ENCODE assay signal across 9 cellular contexts in genomic region chr5:176573564-176574296, GRCh38. TPM values are rescaled to one million over a fixed set of nuclear protein-coding genes. Genes with fewer than 3 reads are reported as not detected.
DNase-seq lines count a peak whose midpoint lies in the region; ATAC-seq, FAIRE-seq and TF ChIP-seq lines count a peak whose summit lies in the region.
"Had no signal": no experiment of that assay in that cellular context is flagged by ENCODE, and none has a peak within 500 bp of the region (broad histone marks: within the 10 kb centered on the region; RNA-seq: fewer than 3 reads in every experiment).

No MANE protein-coding gene starts in this region.

- BruUV-seq in endothelial cell of umbilical vein (replicated peaks; lab: Mats Ljungman, UMichigan) = no TSS peak

- H3K4me2 ChIP-seq in endothelial cell of umbilical vein (ENCODE audit: insufficient read depth, low read length) = no peak overlapping the region

- no peaks in the 10 kb centered on the region for H3K36me3 ChIP-seq in endothelial cell of umbilical vein (ENCODE audit: control insufficient read depth in 2 of 2, extremely low read depth in 1 of 2, insufficient read depth in 2 of 2, low read length in 2 of 2)

- H4K20me1 ChIP-seq in endothelial cell of umbilical vein (replicated peaks; ENCODE audit: control insufficient read depth, extremely low read depth, insufficient read depth, low read length) = no peaks in the 10 kb centered on the region

- DNase-seq in COLO668 (lab: John Stamatoyannopoulos, UW; ENCODE audit: unreplicated experiment) (peak; percentile 65), NCI-H345 (lab: John Stamatoyannopoulos, UW) (peak; percentile 66), endothelial cell of umbilical vein (ENCODE audit: low read depth, low spot score) (peak; percentile 45), naive B cell (peak; percentile 70)
- peak; percentile 79 for DNase-seq in activated CD8-positive, alpha-beta memory T cell treated with anti-CD3 and anti-CD28 coated beads, Interleukin-2, amount 10 ng/mL, durations not matched to agents 7 days and 5 days
- peak; percentile 58 to 59 for DNase-seq in stimulated activated CD8-positive, alpha-beta memory T cell treated with anti-CD3 and anti-CD28 coated beads, Interleukin-7, amount 100 ng/mL, for 4 hours (ENCODE audit: low read depth in 2 of 2)

- intact Hi-C loops in endothelial cell of umbilical vein (cut with micrococcal nuclease) = loop anchor here (1.0 kb wide), 4 partner anchors 46 to 157 kb away; partner anchors contain the start of genes CLTB and TSPAN17

- POLR2A ChIA-PET in endothelial cell of umbilical vein (lab: Charles Lee) = no interaction called here

- no peak overlapping the region for H3K9ac ChIP-seq in endothelial cell of umbilical vein (replicated peaks; ENCODE audit: extremely low read depth, insufficient read depth, low read length)

- no peaks in the 10 kb centered on the region for H3K9me1 ChIP-seq in endothelial cell of umbilical vein (replicated peaks; ENCODE audit: control insufficient read depth, extremely low read depth, insufficient read depth, low read length)

- H3K27ac Mint-ChIP-seq in activated CD8-positive, alpha-beta memory T cell treated with anti-CD3 and anti-CD28 coated beads, Interleukin-2, amount 10 ng/mL, durations not matched to agents 7 days and 5 days = no peak overlapping the region
- peak overlapping the region in 2 of 6 donors; percentile 44 to 47 for H3K27ac Mint-ChIP-seq in naive B cell

- peaks cover 7% of the 10 kb centered on the region for H3K4me1 Mint-ChIP-seq in activated CD8-positive, alpha-beta memory T cell treated with anti-CD3 and anti-CD28 coated beads, Interleukin-2, amount 10 ng/mL, durations not matched to agents 7 days and 5 days
- peaks cover 6 to 9% (median 8%) of the 10 kb centered on the region in 3 donors for H3K4me1 Mint-ChIP-seq in naive B cell

- no peak overlapping the region for H3K4me3 Mint-ChIP-seq in activated CD8-positive, alpha-beta memory T cell treated with anti-CD3 and anti-CD28 coated beads, Interleukin-2, amount 10 ng/mL, durations not matched to agents 7 days and 5 days
- H3K4me3 Mint-ChIP-seq in naive B cell = no peak overlapping the region
- H3K4me3 Mint-ChIP-seq: T-helper 1 cell treated with Interleukin-12 subunit alpha and Interleukin-12 subunit beta and Interleukin-4 antibody, amounts not matched to agents 30 μg/mL and 1 μg/mL, for 36 hours had no signal

- H3K36me3 Mint-ChIP-seq in activated CD8-positive, alpha-beta memory T cell treated with anti-CD3 and anti-CD28 coated beads, Interleukin-2, amount 10 ng/mL, durations not matched to agents 7 days and 5 days = no peaks in the 10 kb centered on the region
- H3K36me3 Mint-ChIP-seq in naive B cell = no peaks in the 10 kb centered on the region

- no peak for TF ChIP-seq POLR2A in endothelial cell of umbilical vein (IDR thresholded peaks at IDR 0.05; ENCODE audit: low read depth, low read length)

- peak; percentile 74 to 91 for TF ChIP-seq CTCF in endothelial cell of umbilical vein (IDR thresholded peaks at IDR 0.05; ENCODE audit: extremely low read depth in 1 of 2, insufficient read depth in 1 of 2, low read depth in 1 of 2, low read length in 2 of 2)

- H3K4me3 ChIP-seq in endothelial cell of umbilical vein (replicated peaks in 1 of 3; ENCODE audit: insufficient read depth in 1 of 3, low read depth in 1 of 3, low read length in 3 of 3) = no peak overlapping the region

- H3K27ac ChIP-seq in endothelial cell of umbilical vein (ENCODE audit: insufficient read depth, low read depth, low read length) = no peak overlapping the region

- no peaks in the 10 kb centered on the region for H3K27me3 ChIP-seq in endothelial cell of umbilical vein (ENCODE audit: control insufficient read depth in 2 of 2, insufficient read depth in 2 of 2, low read length in 2 of 2)

- no peaks in the 10 kb centered on the region for H3K79me2 ChIP-seq in endothelial cell of umbilical vein (ENCODE audit: control insufficient read depth, insufficient read depth, low read length)

- dilution Hi-C loops in endothelial cell of umbilical vein (cut with MboI; ENCODE audit: extremely low pct_ligation_motif_present, low sequenced_read_pairs) = no loop called here

- peak; percentile 64 for ATAC-seq in GM21526 (IDR thresholded peaks at IDR 0.05; ENCODE audit: low FRiP score, unreplicated experiment)
- ATAC-seq in activated CD8-positive, alpha-beta memory T cell treated with anti-CD3 and anti-CD28 coated beads, Interleukin-2, amount 10 ng/mL, durations not matched to agents 7 days and 5 days = peak; percentile 89
- ATAC-seq in naive B cell (ENCODE audit: low read depth in 2 of 2) = peak; percentile 83 to 92
- ATAC-seq in GM21825 (IDR thresholded peaks at IDR 0.05; ENCODE audit: unreplicated experiment) = no peak

- CTCF ChIA-PET in activated CD8-positive, alpha-beta memory T cell treated with anti-CD3 and anti-CD28 coated beads, Interleukin-2, amount 10 ng/mL, durations not matched to agents 7 days and 5 days (lab: Charles Lee) = interaction anchor here (0.6 to 2.3 kb wide), 22 partner anchors 8 to 157 kb away, joined by 3 to 11 read pairs (median 4); partner anchors contain the start of genes CLTB, EIF4E1B and SNCB
- CTCF ChIA-PET in endothelial cell of umbilical vein (lab: Charles Lee) = interaction anchor here (0.7 to 2.8 kb wide), 17 partner anchors 11 to 844 kb away, joined by 3 to 14 read pairs (median 5); partner anchors contain the start of genes CDHR2, EIF4E1B, RNF44 and SNCB

- peak; percentile 82 for FAIRE-seq in endothelial cell of umbilical vein (lab: Jason Lieb, UNC)

- no peaks in the 10 kb centered on the region for H3K4me1 ChIP-seq in endothelial cell of umbilical vein (ENCODE audit: control insufficient read depth, extremely low read depth, insufficient read depth, low read length)

- no peak overlapping the region for H2AFZ ChIP-seq in endothelial cell of umbilical vein (ENCODE audit: low read depth, low read length)

- no peaks in the 10 kb centered on the region for H3K9me3 ChIP-seq in endothelial cell of umbilical vein (replicated peaks; ENCODE audit: control insufficient read depth, insufficient read depth, low read length)

- H3K27me3 Mint-ChIP-seq in activated CD8-positive, alpha-beta memory T cell treated with anti-CD3 and anti-CD28 coated beads, Interleukin-2, amount 10 ng/mL, durations not matched to agents 7 days and 5 days = peaks cover 10% of the 10 kb centered on the region
- peaks cover 9 to 23% (median 17%) of the 10 kb centered on the region in 3 donors for H3K27me3 Mint-ChIP-seq in naive B cell

- no peaks in the 10 kb centered on the region for H3K9me3 Mint-ChIP-seq in activated CD8-positive, alpha-beta memory T cell treated with anti-CD3 and anti-CD28 coated beads, Interleukin-2, amount 10 ng/mL, durations not matched to agents 7 days and 5 days (ENCODE audit: low read depth)
- H3K9me3 Mint-ChIP-seq in naive B cell = no peaks in the 10 kb centered on the region
- H3K9me3 Mint-ChIP-seq: T-helper 1 cell treated with Interleukin-12 subunit alpha and Interleukin-12 subunit beta and Interleukin-4 antibody, amounts not matched to agents 30 μg/mL and 1 μg/mL, for 36 hours had no signal

RNA-seq across cellular contexts. Expression of gene CDHR2, which starts 24.6 kb away (rescaled TPM):
- total RNA-seq in activated CD8-positive, alpha-beta memory T cell treated with anti-CD3 and anti-CD28 coated beads, Interleukin-2, amount 10 ng/mL, durations not matched to agents 7 days and 5 days = 1 to 10 TPM in 1 of 2 experiments, under 1 TPM in 1; 0.56 to 1.6 TPM
- not detected in 2 replicates for total RNA-seq in endothelial cell of umbilical vein
- polyA plus RNA-seq in endothelial cell of umbilical vein = not detected in 2 replicates
- not detected in 2 replicates for polyA plus RNA-seq in endothelial cell of umbilical vein (2011; cell fraction: cytosol; rRNA removed)
- not detected in 2 replicates for polyA plus RNA-seq in endothelial cell of umbilical vein (2011; cell fraction: nucleus; rRNA removed)
- 0.18 TPM in 1 of 2 replicates, not detected in the other for polyA plus RNA-seq in endothelial cell of umbilical vein (2012)
- not detected in 2 replicates for polyA minus RNA-seq in endothelial cell of umbilical vein
- not detected for polyA minus RNA-seq in endothelial cell of umbilical vein (2011; cell fraction: cytosol; rRNA and poly(A)+ RNA removed)
- not detected in 2 replicates for polyA minus RNA-seq in endothelial cell of umbilical vein (2011; cell fraction: nucleus; rRNA and poly(A)+ RNA removed)
- polyA plus RNA-seq in naive B cell (ENCODE audit: low read depth in 6 of 6) = not detected

RNA-seq across cellular contexts. Expression of gene GPRIN1, which starts 36.2 kb away (rescaled TPM):
- total RNA-seq in activated CD8-positive, alpha-beta memory T cell treated with anti-CD3 and anti-CD28 coated beads, Interleukin-2, amount 10 ng/mL, durations not matched to agents 7 days and 5 days = 1 to 10 TPM; 2.5 to 3.4 TPM
- total RNA-seq in endothelial cell of umbilical vein = 9.3 and 10.4 TPM in 2 replicates
- 2.4 and 2.6 TPM in 2 replicates for polyA plus RNA-seq in endothelial cell of umbilical vein
- 3.2 and 4.2 TPM in 2 replicates for polyA plus RNA-seq in endothelial cell of umbilical vein (2011; cell fraction: cytosol; rRNA removed)
- polyA plus RNA-seq in endothelial cell of umbilical vein (2011; cell fraction: nucleus; rRNA removed) = 2.6 and 3.1 TPM in 2 replicates
- polyA plus RNA-seq in endothelial cell of umbilical vein (2012) = 6.2 TPM in 2 replicates
- polyA minus RNA-seq in endothelial cell of umbilical vein = 2.7 and 3.4 TPM in 2 replicates
- 4.4 TPM for polyA minus RNA-seq in endothelial cell of umbilical vein (2011; cell fraction: cytosol; rRNA and poly(A)+ RNA removed)
- polyA minus RNA-seq in endothelial cell of umbilical vein (2011; cell fraction: nucleus; rRNA and poly(A)+ RNA removed) = 1.8 and 2.9 TPM in 2 replicates
- polyA plus RNA-seq in naive B cell (ENCODE audit: low read depth in 6 of 6) = under 1 TPM in 5 of 6 donors, not detected in 1; 0.08 to 0.65 (median 0.16) TPM

RNA-seq across cellular contexts. Expression of gene RNF44, which starts 36.5 kb away (rescaled TPM):
- 100 to 1,000 TPM in 1 of 2 experiments, 10 to 100 TPM in 1; 96.5 to 111 TPM for total RNA-seq in activated CD8-positive, alpha-beta memory T cell treated with anti-CD3 and anti-CD28 coated beads, Interleukin-2, amount 10 ng/mL, durations not matched to agents 7 days and 5 days
- total RNA-seq in endothelial cell of umbilical vein = 50.2 and 51.5 TPM in 2 replicates
- polyA plus RNA-seq in endothelial cell of umbilical vein (19.8 and 24.4 TPM in 2 replicates), naive B cell (ENCODE audit: low read depth in 6 of 6) (1 to 10 TPM in 5 of 6 donors, under 1 TPM in 1; 0.38 to 6.1 (median 2.9) TPM)
- polyA plus RNA-seq in endothelial cell of umbilical vein (2011; cell fraction: cytosol; rRNA removed) = 9.4 and 14.2 TPM in 2 replicates
- 92.2 and 101 TPM in 2 replicates for polyA plus RNA-seq in endothelial cell of umbilical vein (2011; cell fraction: nucleus; rRNA removed)
- 18.6 and 27.9 TPM in 2 replicates for polyA plus RNA-seq in endothelial cell of umbilical vein (2012)
- 12.4 and 16.3 TPM in 2 replicates for polyA minus RNA-seq in endothelial cell of umbilical vein
- 17.8 TPM for polyA minus RNA-seq in endothelial cell of umbilical vein (2011; cell fraction: cytosol; rRNA and poly(A)+ RNA removed)
- 30.6 and 52.0 TPM in 2 replicates for polyA minus RNA-seq in endothelial cell of umbilical vein (2011; cell fraction: nucleus; rRNA and poly(A)+ RNA removed)

RNA-seq across cellular contexts. Expression of gene SNCB, which starts 56.6 kb away (rescaled TPM):
- not detected for total RNA-seq in activated CD8-positive, alpha-beta memory T cell treated with anti-CD3 and anti-CD28 coated beads, Interleukin-2, amount 10 ng/mL, durations not matched to agents 7 days and 5 days
- not detected in 2 replicates for total RNA-seq in endothelial cell of umbilical vein
- polyA plus RNA-seq in endothelial cell of umbilical vein (0.08 TPM in 1 of 2 replicates, not detected in the other), naive B cell (ENCODE audit: low read depth in 6 of 6) (1 to 10 TPM in 3 of 6 donors, under 1 TPM in 2, not detected in 1; 0.34 to 1.1 (median 1.0) TPM)
- polyA plus RNA-seq in endothelial cell of umbilical vein (2011; cell fraction: cytosol; rRNA removed) = 0.07 TPM in 1 of 2 replicates, not detected in the other
- polyA plus RNA-seq in endothelial cell of umbilical vein (2011; cell fraction: nucleus; rRNA removed) = 0.12 TPM in 1 of 2 replicates, not detected in the other
- not detected in 2 replicates for polyA plus RNA-seq in endothelial cell of umbilical vein (2012)
- polyA minus RNA-seq in endothelial cell of umbilical vein = not detected in 2 replicates
- polyA minus RNA-seq in endothelial cell of umbilical vein (2011; cell fraction: cytosol; rRNA and poly(A)+ RNA removed) = not detected
- polyA minus RNA-seq in endothelial cell of umbilical vein (2011; cell fraction: nucleus; rRNA and poly(A)+ RNA removed) = not detected in 2 replicates

RNA-seq across cellular contexts. Expression of gene EIF4E1B, which starts 56.7 kb away (rescaled TPM):
- total RNA-seq in activated CD8-positive, alpha-beta memory T cell treated with anti-CD3 and anti-CD28 coated beads, Interleukin-2, amount 10 ng/mL, durations not matched to agents 7 days and 5 days = not detected
- not detected in 2 replicates for total RNA-seq in endothelial cell of umbilical vein
- polyA plus RNA-seq in endothelial cell of umbilical vein (not detected in 2 replicates), naive B cell (ENCODE audit: low read depth in 6 of 6) (not detected)
- not detected in 2 replicates for polyA plus RNA-seq in endothelial cell of umbilical vein (2011; cell fraction: cytosol; rRNA removed)
- polyA plus RNA-seq in endothelial cell of umbilical vein (2011; cell fraction: nucleus; rRNA removed) = not detected in 2 replicates
- not detected in 2 replicates for polyA plus RNA-seq in endothelial cell of umbilical vein (2012)
- polyA minus RNA-seq in endothelial cell of umbilical vein = not detected in 2 replicates
- not detected for polyA minus RNA-seq in endothelial cell of umbilical vein (2011; cell fraction: cytosol; rRNA and poly(A)+ RNA removed)
- not detected in 2 replicates for polyA minus RNA-seq in endothelial cell of umbilical vein (2011; cell fraction: nucleus; rRNA and poly(A)+ RNA removed)
